1 cellular context compared by ENCODE assay signal in genomic region chr10:132381726-132382125, GRCh38.
TF ChIP-seq lines count a peak whose summit lies in the region.

No MANE protein-coding gene starts in this region.

TF ChIP-seq in K562, 482 proteins besides CTCF, POLR2A, EP300 and RAD21:
- TF ChIP-seq NR2C1 (IDR thresholded peaks at IDR 0.05) (no peak), NR2C1 (tag; IDR thresholded peaks at IDR 0.05) (no peak), FOXA3 (CRISPR knock-in tag; conservative IDR thresholded peaks at IDR 0.05 in 1 of 2, IDR thresholded peaks at IDR 0.05 in 1 of 2) (peak in 1 of 2 experiments; percentile 37; a peak in 1 of 4 replicates), FOXK2 (conservative IDR thresholded peaks at IDR 0.05 in 1 of 2, IDR thresholded peaks at IDR 0.05 in 1 of 2; ENCODE audit: low read depth in 2 of 2) (no peak), GTF2A2 (tag; IDR thresholded peaks at IDR 0.05) (no peak), NR0B1 (IDR thresholded peaks at IDR 0.05; ENCODE audit: partially characterized antibody) (no peak), NFXL1 (CRISPR knock-in tag; IDR thresholded peaks at IDR 0.05) (no peak), PRMT5 (CRISPR knock-in tag; IDR thresholded peaks at IDR 0.05) (no peak), ZNF280A (IDR thresholded peaks at IDR 0.05; ENCODE audit: low read depth, partially characterized antibody) (no peak), ZNF282 (CRISPR knock-in tag; IDR thresholded peaks at IDR 0.05) (no peak), ZNF518B (CRISPR knock-in tag; IDR thresholded peaks at IDR 0.05) (no peak), HNRNPL (IDR thresholded peaks at IDR 0.05; ENCODE audit: low read depth, low read length) (no peak), ZKSCAN1 (IDR thresholded peaks at IDR 0.05; ENCODE audit: low read depth, low read length) (no peak), ZNF57 (CRISPR knock-in tag; IDR thresholded peaks at IDR 0.05) (no peak), ZNF398 (CRISPR knock-in tag; IDR thresholded peaks at IDR 0.05) (no peak), ZNF512 (tag; IDR thresholded peaks at IDR 0.05) (peak; percentile 52; the same call in 1 of the 2 replicates), ATF2 (CRISPR knock-in tag; IDR thresholded peaks at IDR 0.05) (no peak), ELF1 (tag; IDR thresholded peaks at IDR 0.05) (peak; percentile 49; the same call in 1 of the 2 replicates), KDM5B (IDR thresholded peaks at IDR 0.05; ENCODE audit: insufficient replicate concordance, low read depth, low read length) (no peak), MITF (IDR thresholded peaks at IDR 0.05) (no peak), ZNF707 (CRISPR knock-in tag; conservative IDR thresholded peaks at IDR 0.05) (no peak), VEZF1 (CRISPR knock-in tag; IDR thresholded peaks at IDR 0.05) (no peak), ZNF780A (CRISPR knock-in tag; IDR thresholded peaks at IDR 0.05) (no peak), BRF1 (IDR thresholded peaks at IDR 0.05; ENCODE audit: borderline replicate concordance, extremely low read depth, insufficient read length) (no peak), BRF2 (IDR thresholded peaks at IDR 0.05; ENCODE audit: borderline replicate concordance, insufficient read depth, insufficient read length) (no peak)
